Comparison of ENCODE assay signal across 6 cellular contexts in the genomic region with DNA sequence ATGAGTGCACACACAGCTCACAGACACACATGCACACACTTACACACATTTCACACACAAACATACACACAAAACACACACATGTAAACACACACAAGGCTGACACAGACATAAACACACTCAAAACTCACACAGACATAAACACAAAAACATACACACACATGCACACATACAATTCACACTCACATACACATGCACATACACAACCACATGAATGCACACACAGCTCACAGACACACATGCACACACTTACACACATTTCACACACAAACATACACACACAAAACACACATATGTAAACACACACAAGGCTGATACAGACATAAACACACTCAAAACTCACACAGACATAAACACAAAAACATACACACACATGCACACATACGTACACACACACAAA.
DNase-seq lines count a peak whose midpoint lies in the region; ATAC-seq, FAIRE-seq and TF ChIP-seq lines count a peak whose summit lies in the region.
"Not testable (repeated sequence)": the region's sequence is repeated elsewhere in the genome, so short reads cannot be mapped to it uniquely, and the experiment has no call there.

No MANE protein-coding gene starts in this region.

- not testable (repeated sequence) for H3K9me1 ChIP-seq in IMR-90 (ENCODE audit: insufficient read depth, low read length)

- intact Hi-C loops in IMR-90 (cut with micrococcal nuclease); HepG2 (cut with micrococcal nuclease; ENCODE audit: unreplicated experiment): not testable (repeated sequence)

- H3K23ac ChIP-seq in IMR-90 (ENCODE audit: low read depth, low read length) = not testable (repeated sequence)

- BruUV-seq in IMR-90 (replicated peaks; lab: Mats Ljungman, UMichigan); HepG2 (replicated peaks; lab: Mats Ljungman, UMichigan): not testable (repeated sequence)

- H2BK15ac ChIP-seq in IMR-90 (ENCODE audit: low read depth, low read length) = not testable (repeated sequence)

- not testable (repeated sequence) for H2AFZ ChIP-seq in IMR-90 (replicated peaks; ENCODE audit: low read length, poor library complexity); HepG2 (ENCODE audit: low read length)

- not testable (repeated sequence) for TF ChIP-seq CTCF in A549 (IDR thresholded peaks at IDR 0.05); IMR-90 (conservative IDR thresholded peaks at IDR 0.05; ENCODE audit: low read depth, low read length); bronchial epithelial cell (IDR thresholded peaks at IDR 0.05; ENCODE audit: insufficient read depth, low read length, severe bottlenecking); HepG2 (CRISPR knock-in tag; IDR thresholded peaks at IDR 0.05)

- DNase-seq in A549 (ENCODE audit: low read depth in 1 of 2, low spot score in 1 of 2); GM12891 (ENCODE audit: insufficient read length, low spot score); GM18507 (ENCODE audit: extremely low spot score, insufficient read length, low read depth); IMR-90; bronchial epithelial cell (ENCODE audit: low read depth); HepG2 (ENCODE audit: low spot score): not testable (repeated sequence)

- H2AK9ac ChIP-seq in IMR-90 (replicated peaks; ENCODE audit: low read depth, low read length, poor library complexity) = not testable (repeated sequence)

- H4K20me1 ChIP-seq in IMR-90 (ENCODE audit: insufficient read depth, low read length); HepG2 (ENCODE audit: insufficient read depth, low read length): not testable (repeated sequence)

- not testable (repeated sequence) for TF ChIP-seq EP300 in A549 (IDR thresholded peaks at IDR 0.05); HepG2 (IDR thresholded peaks at IDR 0.05; ENCODE audit: low read depth in 2 of 2, low read length in 2 of 2); HepG2 (CRISPR knock-in tag; IDR thresholded peaks at IDR 0.05; ENCODE audit: borderline replicate concordance)

- dilution Hi-C loops in IMR-90 (cut with HindIII; ENCODE audit: low sequenced_read_pairs, unreplicated experiment) = not testable (repeated sequence)

- not testable (repeated sequence) for H3K4me1 ChIP-seq in A549; IMR-90 (ENCODE audit: control insufficient read depth, insufficient read depth, low read length); HepG2 (ENCODE audit: insufficient read depth, low read length)

- not testable (repeated sequence) for H3K18ac ChIP-seq in IMR-90 (ENCODE audit: low read depth, low read length)

- H4K91ac ChIP-seq in IMR-90 (ENCODE audit: insufficient read depth, low read depth, low read length) = not testable (repeated sequence)

- peak; percentile 81 for FAIRE-seq in A549 (lab: Jason Lieb, UNC)
- peak; percentile 96 for FAIRE-seq in GM12891 (lab: Jason Lieb, UNC)
- FAIRE-seq in GM18507 (lab: Jason Lieb, UNC) = peak; percentile 71
- peak; percentile 60 for FAIRE-seq in bronchial epithelial cell (lab: Jason Lieb, UNC)
- FAIRE-seq in HepG2 (lab: Jason Lieb, UNC) = peak; percentile 84

- H3K14ac ChIP-seq in IMR-90 (replicated peaks; ENCODE audit: low read depth, low read length) = not testable (repeated sequence)

- not testable (repeated sequence) for H3K36me3 ChIP-seq in IMR-90 (ENCODE audit: control insufficient read depth, insufficient read depth, low read length); bronchial epithelial cell (ENCODE audit: control insufficient read depth, insufficient read depth, low read length); HepG2 (replicated peaks in 1 of 2; ENCODE audit: control insufficient read depth in 1 of 2, insufficient read depth in 2 of 2, low read length in 2 of 2)

- H3K9ac ChIP-seq in IMR-90 (ENCODE audit: low read depth, low read length); HepG2 (ENCODE audit: insufficient read depth, low read depth, low read length): not testable (repeated sequence)

- H3K4me2 ChIP-seq in A549; IMR-90 (ENCODE audit: low read depth, low read length); HepG2 (ENCODE audit: low read depth, low read length): not testable (repeated sequence)

- H3K56ac ChIP-seq in IMR-90 (ENCODE audit: extremely low read depth, insufficient read depth, low read length) = not testable (repeated sequence)

- CTCF ChIA-PET in A549 (lab: Yijun Ruan, JAX); IMR-90 (lab: Yijun Ruan, JAX); HepG2 (lab: Yijun Ruan, JAX; ENCODE audit: low intra/inter-chr PET ratio, low total read pairs): not testable (repeated sequence)

- TF ChIP-seq POLR2A in A549 (IDR thresholded peaks at IDR 0.05; ENCODE audit: low read length); GM12891 (IDR thresholded peaks at IDR 0.05; ENCODE audit: low read depth, low read length); IMR-90 (IDR thresholded peaks at IDR 0.05; ENCODE audit: low read depth, low read length); HepG2 (IDR thresholded peaks at IDR 0.05; ENCODE audit: insufficient read depth in 1 of 2, low read depth in 2 of 2, low read length in 2 of 2): not testable (repeated sequence)

- 5% methylated on average over 1 of the region's 1 CpG for WGBS in A549 (ENCODE audit: missing lambda C conversion rate)
- WGBS in IMR-90 (ENCODE audit: extremely low coverage in 2 of 2, insufficient read length in 1 of 2), 2 experiments = 100% methylated on average over 1 of the region's 1 CpG; no CpG with 5 or more reads in 1 of the 2 experiments
- WGBS in HepG2 (ENCODE audit: low lambda C conversion rate) = 0% methylated on average over 1 of the region's 1 CpG

- POLR2A ChIA-PET in A549 (lab: Yijun Ruan, JAX); IMR-90 (lab: Charles Lee; ENCODE audit: unreplicated experiment); HepG2 (lab: Yijun Ruan, JAX): not testable (repeated sequence)

- ATAC-seq in A549; IMR-90 (ENCODE audit: low read depth); HepG2: not testable (repeated sequence)

- not testable (repeated sequence) for H2BK120ac ChIP-seq in IMR-90 (ENCODE audit: low read depth, low read length)

- H3K79me2 ChIP-seq in HepG2 (ENCODE audit: insufficient read depth, low read length) = not testable (repeated sequence)

- not testable (repeated sequence) for H2AK5ac ChIP-seq in IMR-90 (ENCODE audit: low read depth, low read length)

- not testable (repeated sequence) for H3K79me1 ChIP-seq in IMR-90 (ENCODE audit: low read depth in 1 of 2, low read length in 2 of 2)

- not testable (repeated sequence) for H3K27me3 ChIP-seq in IMR-90 (ENCODE audit: control insufficient read depth, insufficient read depth, low read length); bronchial epithelial cell (ENCODE audit: control insufficient read depth, insufficient read depth, low read length); HepG2 (ENCODE audit: control insufficient read depth in 1 of 2, insufficient read depth in 2 of 2, low read length in 2 of 2)

- H3K27ac ChIP-seq in A549; IMR-90 (ENCODE audit: insufficient read depth, low read length); HepG2 (ENCODE audit: extremely low read length, insufficient read depth, low read length): not testable (repeated sequence)

- H4K8ac ChIP-seq in IMR-90 (ENCODE audit: low read depth in 2 of 2, low read length in 2 of 2) = not testable (repeated sequence)

- H3K9me3 ChIP-seq in A549 (0 out of 3 replicates have a peak, but pooled peaks cover 18% of the 10 kb centered on the region), HepG2 (ENCODE audit: low read length) (peaks cover 84% of the 10 kb centered on the region)
- not testable (repeated sequence) for H3K9me3 ChIP-seq in IMR-90 (ENCODE audit: control insufficient read depth, insufficient read depth, low read length)

- not testable (repeated sequence) for TF ChIP-seq RAD21 in A549 (conservative IDR thresholded peaks at IDR 0.05 in 1 of 2, IDR thresholded peaks at IDR 0.05 in 1 of 2); IMR-90 (IDR thresholded peaks at IDR 0.05; ENCODE audit: low read length); HepG2 (CRISPR knock-in tag; IDR thresholded peaks at IDR 0.05)

- H3K4ac ChIP-seq in IMR-90 (ENCODE audit: low read depth, low read length) = not testable (repeated sequence)

- H2BK5ac ChIP-seq in IMR-90 (ENCODE audit: low read depth, low read length, poor library complexity, severe bottlenecking) = peak overlapping the region; percentile 78

- H4K5ac ChIP-seq in IMR-90 (ENCODE audit: low read depth, low read length) = not testable (repeated sequence)

- in situ Hi-C loops in IMR-90 (cut with MboI; ENCODE audit: low sequenced_read_pairs); HepG2 (cut with HindIII; ENCODE audit: extremely low pct_ligation_motif_present, low pct_unique_long_range_greater_than_20kb): not testable (repeated sequence)

- not testable (repeated sequence) for H3K4me3 ChIP-seq in A549; IMR-90 (ENCODE audit: insufficient read depth, low read depth, low read length); bronchial epithelial cell (ENCODE audit: low read depth, low read length); HepG2 (replicated peaks in 1 of 3; ENCODE audit: insufficient read depth in 1 of 3, low read depth in 2 of 3, low read length in 3 of 3)

- H2BK20ac ChIP-seq in IMR-90 (ENCODE audit: low read depth, low read length) = not testable (repeated sequence)
